Comparison of ENCODE assay signal across 7 cellular contexts in genomic region chr18:26813043-26813442, GRCh38. TPM values are rescaled to one million over a fixed set of nuclear protein-coding genes. Genes with fewer than 3 reads are reported as not detected.
DNase-seq lines count a peak whose midpoint lies in the region; ATAC-seq and TF ChIP-seq lines count a peak whose summit lies in the region.

No MANE protein-coding gene starts in this region.

- no peak overlapping the region for H3K9ac ChIP-seq in SU-DHL-6 (ENCODE audit: low read length)

- no peaks in the 10 kb centered on the region for H3K9me3 ChIP-seq in SU-DHL-6 (ENCODE audit: insufficient read depth, low read length)

- no peaks in the 10 kb centered on the region for H3F3A ChIP-seq in SU-DHL-6 (ENCODE audit: insufficient read depth)

- no peaks in the 10 kb centered on the region for H3K27me3 ChIP-seq in SU-DHL-6 (ENCODE audit: low read length)

- peak; percentile 23 for DNase-seq in Jurkat, Clone E6-1 (ENCODE audit: low read depth, low spot score)
- DNase-seq in inferior parietal cortex (ENCODE audit: extremely low spot score): peak; percentile 55
- DNase-seq in OCI-M2 (lab: John Stamatoyannopoulos, UW; ENCODE audit: unreplicated experiment): no peak

- no peaks in the 10 kb centered on the region for H3K79me2 ChIP-seq in SU-DHL-6 (ENCODE audit: insufficient read depth, low read length)

- H3K36me3 ChIP-seq in SU-DHL-6 (ENCODE audit: low read length): no peaks in the 10 kb centered on the region

- ATAC-seq in GM18858 (IDR thresholded peaks at IDR 0.05; ENCODE audit: unreplicated experiment) (peak; percentile 71), HG02973 (IDR thresholded peaks at IDR 0.05; ENCODE audit: unreplicated experiment) (no peak), HG02678 (IDR thresholded peaks at IDR 0.05; ENCODE audit: unreplicated experiment) (no peak)

- peak overlapping the region; percentile 2 for H2AFZ ChIP-seq in SU-DHL-6 (ENCODE audit: low read depth, low read length, severe bottlenecking)

- H3K4me2 ChIP-seq in SU-DHL-6 (ENCODE audit: low read depth, low read length, poor library complexity, severe bottlenecking): no peak overlapping the region

- no peaks in the 10 kb centered on the region for H3K9me2 ChIP-seq in SU-DHL-6 (replicated peaks; ENCODE audit: insufficient read depth, low read length)

- H4K20me1 ChIP-seq in SU-DHL-6 (ENCODE audit: low read depth, low read length): no peaks in the 10 kb centered on the region

- H3K27ac ChIP-seq in SU-DHL-6 (ENCODE audit: low read depth, low read length): no peak overlapping the region

- H3K4me3 ChIP-seq in Jurkat, Clone E6-1 (ENCODE audit: low read length): no peak overlapping the region
- no peak overlapping the region for H3K4me3 ChIP-seq in SU-DHL-6 (ENCODE audit: insufficient read depth, low read length, poor library complexity, severe bottlenecking)

- TF ChIP-seq CTCF in SU-DHL-6 (IDR thresholded peaks at IDR 0.05; ENCODE audit: insufficient read depth, low read length, poor library complexity, severe bottlenecking): peak; percentile 70

RNA-seq across cellular contexts. Expression of gene AQP4, which starts 52.5 kb away (rescaled TPM):
- polyA plus RNA-seq in Jurkat, Clone E6-1 (2012; ENCODE audit: insufficient read depth, insufficient read length): not detected
